In genomic region chr15:85330941-85331588, GRCh38 we compare ENCODE assay signal across 8 cellular contexts. TPM values are rescaled to one million over a fixed set of nuclear protein-coding genes. Genes with fewer than 3 reads are reported as not detected.
DNase-seq lines count a peak whose midpoint lies in the region; ATAC-seq and TF ChIP-seq lines count a peak whose summit lies in the region.

No MANE protein-coding gene starts in this region.

- DNase-seq in AG10803 (ENCODE audit: low read depth) (peak; percentile 92), NCI-H524 treated with DMSO at 0.1 percent for 48 hours (lab: John Stamatoyannopoulos, UW) (peak; percentile 27), mesendoderm (peak; percentile 97)
- DNase-seq in activated CD4-positive, alpha-beta T cell treated with anti-CD3 and anti-CD28 coated beads, Interleukin-2, amount 50 U/mL, for 48 hours, result peak; percentile 73 to 82
- DNase-seq in effector CD4-positive, alpha-beta T cell, result peak; percentile 47
- DNase-seq in stimulated activated CD8-positive, alpha-beta memory T cell treated with anti-CD3 and anti-CD28 coated beads, Interleukin-4, amount 100 ng/mL, for 24 hours (ENCODE audit: low read depth), result peak; percentile 61

- H3K23ac ChIP-seq in mesendoderm (ENCODE audit: low read length), result no peak overlapping the region

- no peaks in the 10 kb centered on the region for H3K79me1 ChIP-seq in mesendoderm (ENCODE audit: low read length)

- H3K27me3 ChIP-seq in mesendoderm (ENCODE audit: insufficient read depth, low read length, poor library complexity), result no peaks in the 10 kb centered on the region

- peak overlapping the region; percentile 28 for H3K9ac ChIP-seq in mesendoderm (ENCODE audit: low read length)

- peak overlapping the region; percentile 27 for H2BK15ac ChIP-seq in mesendoderm (replicated peaks; ENCODE audit: low read depth)

- H3K4me3 ChIP-seq in AG10803 (ENCODE audit: low read length), result peak overlapping the region; percentile 16; the same call in 1 of the 2 replicates
- H3K4me3 ChIP-seq in mesendoderm (ENCODE audit: low read length), result no peak overlapping the region

- no peak overlapping the region for H2AK5ac ChIP-seq in mesendoderm (ENCODE audit: low read length)

- peaks cover 7% of the 10 kb centered on the region for H3K4me1 ChIP-seq in mesendoderm (ENCODE audit: control insufficient read depth, low read depth, low read length)

- no peak overlapping the region for H3K4ac ChIP-seq in mesendoderm (ENCODE audit: low read depth, low read length)

- WGBS in mesendoderm (ENCODE audit: extremely low coverage, insufficient coverage, low lambda C conversion rate), result no CpG with 5 or more reads among the region's 13 CpGs

- H3K18ac ChIP-seq in mesendoderm (ENCODE audit: low read length), result peak overlapping the region; percentile 43

- no peak overlapping the region for H4K5ac ChIP-seq in mesendoderm (ENCODE audit: low read length)

- peak overlapping the region; percentile 26 for H2BK5ac ChIP-seq in mesendoderm (ENCODE audit: low read length)

- no peaks in the 10 kb centered on the region for H3K36me3 ChIP-seq in mesendoderm (ENCODE audit: control insufficient read depth, insufficient read depth, low read length)

- peak; percentile 66 for ATAC-seq in GM18870 (IDR thresholded peaks at IDR 0.05; ENCODE audit: unreplicated experiment)
- peak; percentile 58 for ATAC-seq in HG03103 (IDR thresholded peaks at IDR 0.05; ENCODE audit: low read depth, unreplicated experiment)

- no peak overlapping the region for H4K8ac ChIP-seq in mesendoderm (ENCODE audit: low read depth, low read length)

- TF ChIP-seq CTCF in AG10803 (conservative IDR thresholded peaks at IDR 0.05; ENCODE audit: low read length), result peak; percentile 96

- H3K4me2 ChIP-seq in mesendoderm (ENCODE audit: low read length), result no peak overlapping the region

- H3K27ac ChIP-seq in mesendoderm (ENCODE audit: low read depth, low read length), result no peak overlapping the region

- H3K56ac ChIP-seq in mesendoderm (ENCODE audit: low read length), result peak overlapping the region; percentile 66

- peak overlapping the region; percentile 13 for H2BK120ac ChIP-seq in mesendoderm (ENCODE audit: low read depth, low read length)

- no peaks in the 10 kb centered on the region for H3K79me2 ChIP-seq in mesendoderm (ENCODE audit: control insufficient read depth, insufficient read depth, low read length)

RNA-seq across cellular contexts. Expression of gene AKAP13, which starts 49.3 kb away (rescaled TPM):
- 23.0 TPM for polyA plus RNA-seq in mesendoderm (2013, experiment 1 of 2)
- 24.9 TPM for polyA plus RNA-seq in mesendoderm (2013, experiment 2 of 2)

Comparison
In these comparisons a context has a peak if more than half of its experiments do, and no peak if none do; other contexts are left out.
1. DNase-seq: peak in every context shown above with its lines; median percentile 97 in mesendoderm; 92 in AG10803; 78 in activated CD4-positive, alpha-beta T cell treated with anti-CD3 and anti-CD28 coated beads, Interleukin-2, amount 50 U/mL, for 48 hours; 61 in stimulated activated CD8-positive, alpha-beta memory T cell treated with anti-CD3 and anti-CD28 coated beads, Interleukin-4, amount 100 ng/mL, for 24 hours; 47 in effector CD4-positive, alpha-beta T cell; 27 in NCI-H524 treated with DMSO at 0.1 percent for 48 hours.